In genomic region chr6:3381233-3382065, GRCh38 we compare ENCODE assay signal across 13 cellular contexts.
DNase-seq lines count a peak whose midpoint lies in the region; ATAC-seq and TF ChIP-seq lines count a peak whose summit lies in the region.
"Had no signal": no experiment of that assay in that cellular context is flagged by ENCODE, and none has a peak within 500 bp of the region (broad histone marks: within the 10 kb centered on the region; RNA-seq: fewer than 3 reads in every experiment).

No MANE protein-coding gene starts in this region.

- intact Hi-C loops in left ventricle myocardium inferior (cut with micrococcal nuclease), result no loop called here

- H3K4me3 Mint-ChIP-seq in endothelial cell (ENCODE audit: unreplicated experiment), result no peak overlapping the region
- H3K4me3 Mint-ChIP-seq: central memory CD8-positive, alpha-beta T cell had no signal

- peaks cover 16% of the 10 kb centered on the region for H3K4me1 Mint-ChIP-seq in endothelial cell (ENCODE audit: unreplicated experiment)

- no peak for ATAC-seq in GM21360 (IDR thresholded peaks at IDR 0.05; ENCODE audit: unreplicated experiment)
- no peak for ATAC-seq in HG02798 (IDR thresholded peaks at IDR 0.05; ENCODE audit: poor library complexity, unreplicated experiment)
- ATAC-seq in HG02642 (IDR thresholded peaks at IDR 0.05; ENCODE audit: poor library complexity, unreplicated experiment), result no peak

- H3K9ac ChIP-seq in duodenal mucosa (ENCODE audit: low read depth in 1 of 2, low read length in 2 of 2), result peak overlapping the region in 1 of 2 donors; percentile 40

- no peak overlapping the region for H3K27ac Mint-ChIP-seq in endothelial cell (ENCODE audit: unreplicated experiment)

- H3K36me3 Mint-ChIP-seq in endothelial cell (ENCODE audit: low read depth, unreplicated experiment), result no peaks in the 10 kb centered on the region

- H3K4me1 ChIP-seq in cardiac muscle cell (ENCODE audit: low read depth) (peaks cover 56% of the 10 kb centered on the region), left ventricle myocardium inferior (peaks cover 28% of the 10 kb centered on the region), duodenal mucosa (ENCODE audit: control insufficient read depth in 1 of 2, insufficient read depth in 2 of 2, low read length in 2 of 2) (peaks cover 50 to 68% of the 10 kb centered on the region in 2 donors)

- H3K27ac ChIP-seq in cardiac muscle cell (peak overlapping the region; percentile 49), left ventricle myocardium inferior (replicated peaks) (no peak overlapping the region), duodenal mucosa (ENCODE audit: low read depth, low read length) (peak overlapping the region; percentile 21)
- H3K27ac ChIP-seq: vagina had no signal

- H3K27me3 Mint-ChIP-seq in endothelial cell (ENCODE audit: unreplicated experiment), result peaks cover 4% of the 10 kb centered on the region

- TF ChIP-seq CTCF in cardiac muscle cell (IDR thresholded peaks at IDR 0.05; ENCODE audit: low read depth, low read length), result no peak
- TF ChIP-seq CTCF in left ventricle myocardium inferior (IDR thresholded peaks at IDR 0.05; ENCODE audit: borderline replicate concordance), result no peak
- no peak for TF ChIP-seq CTCF in endothelial cell (IDR thresholded peaks at IDR 0.05; ENCODE audit: unreplicated experiment)

- H3K9me3 ChIP-seq in cardiac muscle cell (ENCODE audit: low read depth) (no peaks in the 10 kb centered on the region), left ventricle myocardium inferior (replicated peaks) (no peaks in the 10 kb centered on the region), duodenal mucosa (ENCODE audit: control insufficient read depth in 1 of 2, low read length in 2 of 2) (no peaks in the 10 kb centered on the region)
- H3K9me3 ChIP-seq: vagina had no signal

- DNase-seq in cardiac muscle cell (ENCODE audit: low read depth in 1 of 2, low spot score in 1 of 2), result peak; percentile 25 to 27
- no peak for DNase-seq in left ventricle myocardium inferior
- DNase-seq in middle frontal gyrus (ENCODE audit: extremely low spot score, low spot score), result peak; percentile 81
- DNase-seq in endothelial cell (ENCODE audit: low spot score), result no peak
- DNase-seq: activated CD4-positive, alpha-beta T cell treated with anti-CD3 and anti-CD28 coated beads for 48 hours; activated effector memory CD4-positive, alpha-beta T cell treated with anti-CD3 and anti-CD28 coated beads, Interleukin-2, amount 50 U/mL, for 16 hours; stimulated activated CD4-positive, alpha-beta T cell treated with anti-CD3 and anti-CD28 coated beads, Interleukin-12 subunit alpha, Interleukin-12 subunit beta, amount 100 ng/mL, for 4 hours had no signal

- H3K36me3 ChIP-seq in cardiac muscle cell (no peaks in the 10 kb centered on the region), left ventricle myocardium inferior (no peaks in the 10 kb centered on the region), duodenal mucosa (ENCODE audit: control insufficient read depth in 1 of 2, insufficient read depth in 2 of 2, low read length in 2 of 2) (peaks cover 5 to 10% of the 10 kb centered on the region in 2 donors)
- H3K36me3 ChIP-seq: vagina had no signal

- no peaks in the 10 kb centered on the region for H3K9me3 Mint-ChIP-seq in endothelial cell (ENCODE audit: unreplicated experiment)
- H3K9me3 Mint-ChIP-seq: central memory CD8-positive, alpha-beta T cell had no signal

- no peaks in the 10 kb centered on the region for H3K27me3 ChIP-seq in cardiac muscle cell
- no peaks in the 10 kb centered on the region for H3K27me3 ChIP-seq in left ventricle myocardium inferior (ENCODE audit: low read depth)
- H3K27me3 ChIP-seq in duodenal mucosa (ENCODE audit: control insufficient read depth in 1 of 2, insufficient read depth in 2 of 2, low read length in 2 of 2), result no peaks in the 10 kb centered on the region
- H3K27me3 ChIP-seq: vagina had no signal

- no peak overlapping the region for H3K4me3 ChIP-seq in cardiac muscle cell
- no peak overlapping the region for H3K4me3 ChIP-seq in left ventricle myocardium inferior
- peak overlapping the region in 1 of 2 donors; percentile 30 for H3K4me3 ChIP-seq in duodenal mucosa (ENCODE audit: low read depth in 1 of 2, low read length in 2 of 2)
- H3K4me3 ChIP-seq: vagina had no signal

Comparison
In these comparisons a context has a peak if more than half of its experiments do, and no peak if none do; other contexts are left out.
1. DNase-seq: peak in cardiac muscle cell (2 of 2) and middle frontal gyrus (single experiment); none in left ventricle myocardium inferior (single experiment) and endothelial cell (single experiment).